9 cellular contexts compared by ENCODE assay signal in genomic region chr17:40344321-40345160, GRCh38. TPM values are rescaled to one million over a fixed set of nuclear protein-coding genes. Genes with fewer than 3 reads are reported as not detected.
DNase-seq lines count a peak whose midpoint lies in the region; ATAC-seq, FAIRE-seq and TF ChIP-seq lines count a peak whose summit lies in the region.
"Had no signal": no experiment of that assay in that cellular context is flagged by ENCODE, and none has a peak within 500 bp of the region (broad histone marks: within the 10 kb centered on the region; RNA-seq: fewer than 3 reads in every experiment).

No MANE protein-coding gene starts in this region.

- 50% methylated on average over 4 of the region's 7 CpGs for WGBS in esophagus muscularis mucosa

- peaks cover 66 to 87% (median 84%) of the 10 kb centered on the region in 4 donors for H3K4me1 ChIP-seq in esophagus muscularis mucosa

- H3K36me3 Mint-ChIP-seq in T-helper 17 cell (ENCODE audit: low read depth) (peaks cover 3% of the 10 kb centered on the region), osteocyte (ENCODE audit: unreplicated experiment) (peaks cover 14% of the 10 kb centered on the region)

- H3K4me1 Mint-ChIP-seq in T-helper 17 cell = peaks cover 56% of the 10 kb centered on the region
- peaks cover 82% of the 10 kb centered on the region for H3K4me1 Mint-ChIP-seq in osteocyte (ENCODE audit: unreplicated experiment)

- no peak for TF ChIP-seq EP300 in esophagus muscularis mucosa (IDR thresholded peaks at IDR 0.05)

- peak overlapping the region; percentile 94 for H3K27ac Mint-ChIP-seq in T-helper 17 cell
- H3K27ac Mint-ChIP-seq in osteocyte (ENCODE audit: unreplicated experiment) = peak overlapping the region; percentile 83

- no peaks in the 10 kb centered on the region for H3K27me3 Mint-ChIP-seq in T-helper 17 cell
- no peaks in the 10 kb centered on the region for H3K27me3 Mint-ChIP-seq in osteocyte (ENCODE audit: unreplicated experiment)

- ATAC-seq in T-helper 17 cell = no peak

- H3K4me3 ChIP-seq in esophagus muscularis mucosa = peak overlapping the region; percentile 87 to 97 (median 92)

- H3K36me3 ChIP-seq in esophagus muscularis mucosa = peaks cover 0 to 14% (median 11%) of the 10 kb centered on the region in 4 donors

- H3K27ac ChIP-seq in esophagus muscularis mucosa (replicated peaks in 1 of 4) = peak overlapping the region; percentile 96 to 98 (median 96)

- intact Hi-C loops in esophagus muscularis mucosa (cut with DNase I) = no loop called here

- no peak for TF ChIP-seq POLR2A in esophagus muscularis mucosa (IDR thresholded peaks at IDR 0.05; ENCODE audit: low read depth)
- no peak for TF ChIP-seq POLR2A in H54 (IDR thresholded peaks at IDR 0.05; ENCODE audit: low read depth, low read length)

- peak overlapping the region; percentile 89 for H3K4me3 Mint-ChIP-seq in T-helper 17 cell
- H3K4me3 Mint-ChIP-seq in osteocyte (ENCODE audit: unreplicated experiment) = peak overlapping the region; percentile 78

- TF ChIP-seq CTCF in esophagus muscularis mucosa (IDR thresholded peaks at IDR 0.05) (no peak), osteocyte (IDR thresholded peaks at IDR 0.05) (no peak)

- H3K27me3 ChIP-seq in esophagus muscularis mucosa = no peaks in the 10 kb centered on the region

- no peak for FAIRE-seq in H54 (lab: Jason Lieb, UNC)

- DNase-seq in CD1c-positive myeloid dendritic cell (ENCODE audit: extremely low spot score) (peak; percentile 68), T-helper 17 cell (no peak), esophagus muscularis mucosa (ENCODE audit: extremely low spot score) (no peak), osteocyte (ENCODE audit: extremely low spot score, unreplicated experiment) (no peak), GDM1 (lab: John Stamatoyannopoulos, UW) (no peak), NCI-H2081 treated with DMSO at 0.1 percent for 48 hours (lab: John Stamatoyannopoulos, UW) (no peak), dedifferentiated amniotic fluid mesenchymal stem cell (ENCODE audit: extremely low spot score) (no peak), H54 (ENCODE audit: insufficient read length, low spot score) (no peak)
- DNase-seq: NCI-H446 treated with DMSO at 0.1 percent for 48 hours had no signal

- no peaks in the 10 kb centered on the region for H3K9me3 Mint-ChIP-seq in osteocyte (ENCODE audit: unreplicated experiment)

- H3K9me3 ChIP-seq in T-helper 17 cell (ENCODE audit: control insufficient read depth, low read length, poor library complexity, severe bottlenecking) (no peaks in the 10 kb centered on the region), esophagus muscularis mucosa (no peaks in the 10 kb centered on the region)

RNA-seq across cellular contexts. Expression of gene GJD3, which starts 20.0 kb away (rescaled TPM):
- total RNA-seq in T-helper 17 cell = not detected
- under 1 TPM in 2 of 4 donors, not detected in 2; 0.40 to 0.50 TPM for total RNA-seq in esophagus muscularis mucosa
- 0.40 TPM in 1 of 2 replicates, not detected in the other for total RNA-seq in osteocyte

RNA-seq across cellular contexts. Expression of gene RARA, which starts 35.6 kb away (rescaled TPM):
- 100 to 1,000 TPM in 1 of 2 donors, 10 to 100 TPM in 1; 97.0 to 106 TPM for total RNA-seq in T-helper 17 cell
- 10 to 100 TPM; 26.2 to 53.5 (median 52.2) TPM for total RNA-seq in esophagus muscularis mucosa
- total RNA-seq in osteocyte = 62.6 and 65.2 TPM in 2 replicates

RNA-seq across cellular contexts. Expression of gene CDC6, which starts 56.9 kb away (rescaled TPM):
- total RNA-seq in T-helper 17 cell = 1 to 10 TPM; 1.2 to 2.7 TPM
- under 1 TPM; 0.32 to 0.83 (median 0.44) TPM for total RNA-seq in esophagus muscularis mucosa
- 6.7 and 10.8 TPM in 2 replicates for total RNA-seq in osteocyte
